ENCODE assay signal across 16 cellular contexts in genomic region chr11:36010010-36010740, GRCh38.
DNase-seq lines count a peak whose midpoint lies in the region; ATAC-seq and TF ChIP-seq lines count a peak whose summit lies in the region.
"Had no signal": no experiment of that assay in that cellular context is flagged by ENCODE, and none has a peak within 500 bp of the region (broad histone marks: within the 10 kb centered on the region; RNA-seq: fewer than 3 reads in every experiment).

No MANE protein-coding gene starts in this region.

- H3K36me3 ChIP-seq in SK-N-SH (replicated peaks in 1 of 2; ENCODE audit: control insufficient read depth in 1 of 2, insufficient read depth in 2 of 2, low read length in 1 of 2) (no peaks in the 10 kb centered on the region), esophagus squamous epithelium (no peaks in the 10 kb centered on the region), skeletal muscle tissue (ENCODE audit: control insufficient read depth in 3 of 3, insufficient read depth in 3 of 3, low read length in 3 of 3) (no peaks in the 10 kb centered on the region)

- no peak overlapping the region for H2AFZ ChIP-seq in SK-N-SH (ENCODE audit: low read depth)

- H3K9me2 ChIP-seq in SK-N-SH: no peaks in the 10 kb centered on the region

- H3K9me3 ChIP-seq in SK-N-SH (no peaks in the 10 kb centered on the region), esophagus squamous epithelium (no peaks in the 10 kb centered on the region), skeletal muscle tissue (ENCODE audit: control insufficient read depth in 3 of 3, low read length in 3 of 3) (no peaks in the 10 kb centered on the region)
- H3K9me3 ChIP-seq: SJCRH30 had no signal

- POLR2A ChIA-PET in SK-N-SH (lab: Yijun Ruan, JAX): no interaction called here

- H3F3A ChIP-seq in SK-N-SH (replicated peaks; ENCODE audit: insufficient read depth): peaks cover 22% of the 10 kb centered on the region

- 53% methylated on average over 2 of the region's 2 CpGs for WGBS in SK-N-SH (ENCODE audit: low lambda C conversion rate)
- WGBS in esophagus squamous epithelium, 2 donors: 41 to 58% methylated on average over 2 of the region's 2 CpGs

- peak overlapping the region; percentile 65 for H3K4me2 ChIP-seq in SK-N-SH

- no peak for TF ChIP-seq EP300 in SK-N-SH (IDR thresholded peaks at IDR 0.05; ENCODE audit: borderline replicate concordance in 1 of 2, low read depth in 1 of 2, low read length in 1 of 2)

- H3K27ac ChIP-seq in SK-N-SH (ENCODE audit: low read depth in 2 of 2, low read length in 1 of 2) (peak overlapping the region; percentile 68 to 74), esophagus squamous epithelium (peak overlapping the region in 3 of 4 donors; percentile 18 to 49 (median 45)), skeletal muscle tissue (ENCODE audit: low read depth, low read length) (peak overlapping the region; percentile 48)
- H3K27ac ChIP-seq: 22Rv1, SJCRH30 had no signal

- CTCF ChIA-PET in SK-N-SH (lab: Yijun Ruan, JAX): interaction anchor here (0.7 to 1.2 kb wide), 2 partner anchors 24 to 188 kb away, joined by 3 to 6 read pairs; no protein-coding TSS in a partner anchor

- peak; percentile 6 for DNase-seq in NCI-H1105 treated with DMSO at 0.1 percent for 48 hours (lab: John Stamatoyannopoulos, UW)
- DNase-seq in NCI-H1105 (lab: John Stamatoyannopoulos, UW): no peak
- no peak for DNase-seq in SK-N-SH
- no peak for DNase-seq in esophagus squamous epithelium (lab: John Stamatoyannopoulos, UW)
- DNase-seq in effector CD4-positive, alpha-beta T cell: no peak
- DNase-seq in NCI-H2107 treated with DMSO at 0.1 percent for 48 hours (lab: John Stamatoyannopoulos, UW; ENCODE audit: unreplicated experiment): no peak
- DNase-seq: activated CD4-positive, alpha-beta T cell treated with anti-CD3 and anti-CD28 coated beads for 1 hour; activated effector memory CD4-positive, alpha-beta T cell treated with Interleukin-2 at 50 U/mL for 16 hours; DMS153; effector memory CD8-positive, alpha-beta T cell; naive thymus-derived CD8-positive, alpha-beta T cell; NCI-H187 treated with DMSO at 0.1 percent for 48 hours had no signal

- 0 out of 2 replicates have a peak, but pooled peaks cover 2% of the 10 kb centered on the region for H4K20me1 ChIP-seq in SK-N-SH (ENCODE audit: insufficient read depth)

- no peak for TF ChIP-seq POLR2A in esophagus squamous epithelium (IDR thresholded peaks at IDR 0.05)

- H3K4me3 ChIP-seq in SK-N-SH (ENCODE audit: low read depth in 2 of 2, low read length in 1 of 2): peak overlapping the region in 1 of 2 experiments; percentile 34; a peak in 3 of 4 replicates
- no peak overlapping the region for H3K4me3 ChIP-seq in esophagus squamous epithelium
- no peak overlapping the region for H3K4me3 ChIP-seq in skeletal muscle tissue (ENCODE audit: low read length in 3 of 3)
- H3K4me3 ChIP-seq: SJCRH30 had no signal

- TF ChIP-seq CTCF in SK-N-SH (IDR thresholded peaks at IDR 0.05): no peak
- no peak for TF ChIP-seq CTCF in esophagus squamous epithelium (IDR thresholded peaks at IDR 0.05)

- H3K4me1 ChIP-seq in SK-N-SH (ENCODE audit: control insufficient read depth in 1 of 2, insufficient read depth in 2 of 2, low read depth in 1 of 2, low read length in 1 of 2) (peaks cover 35 to 40% of the 10 kb centered on the region in 2 experiments), esophagus squamous epithelium (peaks cover 11 to 66% (median 27%) of the 10 kb centered on the region in 3 donors), skeletal muscle tissue (ENCODE audit: control insufficient read depth in 3 of 3, insufficient read depth in 3 of 3, low read length in 3 of 3) (peaks cover 18 to 24% (median 24%) of the 10 kb centered on the region in 3 donors)

- no peak for TF ChIP-seq RAD21 in SK-N-SH (IDR thresholded peaks at IDR 0.05; ENCODE audit: low read length)

- H3K27me3 ChIP-seq in SK-N-SH (ENCODE audit: insufficient read depth) (no peaks in the 10 kb centered on the region), esophagus squamous epithelium (no peaks in the 10 kb centered on the region), skeletal muscle tissue (ENCODE audit: control insufficient read depth in 3 of 3, insufficient read depth in 3 of 3, low read length in 3 of 3) (no peaks in the 10 kb centered on the region)
- H3K27me3 ChIP-seq: SJCRH30 had no signal

- H3K79me2 ChIP-seq in SK-N-SH (ENCODE audit: insufficient read depth): peaks cover 44% of the 10 kb centered on the region

- H3K9ac ChIP-seq in SK-N-SH (peak overlapping the region; percentile 12; the same call in 1 of the 2 replicates), skeletal muscle tissue (ENCODE audit: low read depth in 1 of 3, low read length in 3 of 3) (no peak overlapping the region)

- ATAC-seq in GM18907 (IDR thresholded peaks at IDR 0.05; ENCODE audit: unreplicated experiment): no peak
- ATAC-seq: effector memory CD8-positive, alpha-beta T cell; naive thymus-derived CD8-positive, alpha-beta T cell had no signal

- intact Hi-C loops in esophagus squamous epithelium (cut with DNase I): no loop called here

TF ChIP-seq in SK-N-SH, 30 proteins besides CTCF, POLR2A, EP300 and RAD21:
- no peak for TF ChIP-seq JUND (IDR thresholded peaks at IDR 0.05)
- TF ChIP-seq GATA2 (CRISPR knock-in tag; IDR thresholded peaks at IDR 0.05): no peak
- no peak for TF ChIP-seq POLR2AphosphoS5 (IDR thresholded peaks at IDR 0.05; ENCODE audit: low read depth, low read length)
- TF ChIP-seq PBX3 (IDR thresholded peaks at IDR 0.05): peak; percentile 74
- TF ChIP-seq, protein P1, sequence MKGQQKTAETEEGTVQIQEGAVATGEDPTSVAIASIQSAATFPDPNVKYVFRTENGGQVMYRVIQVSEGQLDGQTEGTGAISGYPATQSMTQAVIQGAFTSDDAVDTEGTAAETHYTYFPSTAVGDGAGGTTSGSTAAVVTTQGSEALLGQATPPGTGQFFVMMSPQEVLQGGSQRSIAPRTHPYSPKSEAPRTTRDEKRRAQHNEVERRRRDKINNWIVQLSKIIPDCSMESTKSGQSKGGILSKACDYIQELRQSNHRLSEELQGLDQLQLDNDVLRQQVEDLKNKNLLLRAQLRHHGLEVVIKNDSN (IDR thresholded peaks at IDR 0.05; ENCODE audit: borderline replicate concordance, low read depth): no peak
- no peak for TF ChIP-seq NRF1 (IDR thresholded peaks at IDR 0.05; ENCODE audit: low read depth, low read length)
- no peak for TF ChIP-seq RCOR1 (IDR thresholded peaks at IDR 0.05; ENCODE audit: low read length)
- no peak for TF ChIP-seq FOXJ3 (CRISPR knock-in tag; IDR thresholded peaks at IDR 0.05)
- peak; percentile 72 for TF ChIP-seq NFIC (IDR thresholded peaks at IDR 0.05; ENCODE audit: borderline replicate concordance)
- TF ChIP-seq YY1 (IDR thresholded peaks at IDR 0.05; ENCODE audit: low read depth): no peak
- no peak for TF ChIP-seq EZH2phosphoT487 (IDR thresholded peaks at IDR 0.05; ENCODE audit: borderline replicate concordance, low read depth)
- TF ChIP-seq SIN3A (IDR thresholded peaks at IDR 0.05; ENCODE audit: borderline replicate concordance, low read depth, low read length): no peak
- TF ChIP-seq TCF12 (IDR thresholded peaks at IDR 0.05): peak; percentile 58
- TF ChIP-seq TEAD4 (IDR thresholded peaks at IDR 0.05; ENCODE audit: borderline replicate concordance, insufficient read depth): no peak
- TF ChIP-seq, protein P2, sequence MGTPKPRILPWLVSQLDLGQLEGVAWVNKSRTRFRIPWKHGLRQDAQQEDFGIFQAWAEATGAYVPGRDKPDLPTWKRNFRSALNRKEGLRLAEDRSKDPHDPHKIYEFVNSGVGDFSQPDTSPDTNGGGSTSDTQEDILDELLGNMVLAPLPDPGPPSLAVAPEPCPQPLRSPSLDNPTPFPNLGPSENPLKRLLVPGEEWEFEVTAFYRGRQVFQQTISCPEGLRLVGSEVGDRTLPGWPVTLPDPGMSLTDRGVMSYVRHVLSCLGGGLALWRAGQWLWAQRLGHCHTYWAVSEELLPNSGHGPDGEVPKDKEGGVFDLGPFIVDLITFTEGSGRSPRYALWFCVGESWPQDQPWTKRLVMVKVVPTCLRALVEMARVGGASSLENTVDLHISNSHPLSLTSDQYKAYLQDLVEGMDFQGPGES (IDR thresholded peaks at IDR 0.05; ENCODE audit: low read depth, low read length): no peak
- no peak for TF ChIP-seq TAF1 (IDR thresholded peaks at IDR 0.05; ENCODE audit: borderline replicate concordance, low read depth, low read length)
- no peak for TF ChIP-seq ELF1 (IDR thresholded peaks at IDR 0.05)
- no peak for TF ChIP-seq RXRA (IDR thresholded peaks at IDR 0.05; ENCODE audit: borderline replicate concordance, low read depth)
